Comparison of ENCODE assay signal across 2 cellular contexts in the genomic region with DNA sequence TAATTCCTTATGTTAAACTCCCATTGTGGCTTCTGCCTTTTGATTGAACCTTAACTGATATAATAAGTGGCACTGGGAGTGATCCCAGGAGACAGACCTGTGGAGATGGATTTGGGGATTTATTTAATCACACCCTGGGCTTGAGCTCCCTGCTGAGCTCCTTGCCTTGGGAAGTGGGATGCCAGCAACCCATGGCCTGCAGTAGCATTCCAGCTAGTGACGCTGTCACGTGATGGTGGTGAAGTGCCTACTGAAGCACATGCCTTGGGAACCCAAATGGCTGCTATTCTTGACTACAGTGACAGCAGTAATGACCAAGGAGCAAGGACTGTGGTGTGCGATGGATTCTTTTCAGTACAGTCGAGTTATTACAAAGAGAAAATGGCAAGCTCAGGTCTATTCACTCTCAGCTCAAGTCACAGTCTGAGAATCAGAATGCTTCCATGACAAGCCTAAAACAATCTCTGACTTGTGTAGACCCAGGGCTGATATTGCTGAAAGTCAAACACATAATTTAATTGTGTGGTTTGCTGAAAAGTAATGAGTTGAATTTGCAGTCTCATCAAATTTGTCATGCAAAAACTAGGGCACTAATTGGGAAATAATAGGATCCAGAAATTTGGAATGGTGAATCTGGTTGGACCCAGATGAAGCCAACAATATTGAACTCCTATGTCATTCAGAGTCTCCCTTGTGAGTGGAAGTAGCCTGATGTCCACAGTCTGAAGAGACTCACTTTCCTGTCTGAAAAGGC.
TF ChIP-seq lines count a peak whose summit lies in the region.

No MANE protein-coding gene starts in this region.

TF ChIP-seq in GM23338, 12 proteins besides CTCF, POLR2A, EP300 and RAD21:
- TF ChIP-seq CREB1 (CRISPR knock-in tag; IDR thresholded peaks at IDR 0.05; ENCODE audit: low read depth): no peak
- TF ChIP-seq POLR2AphosphoS5 (IDR thresholded peaks at IDR 0.05; ENCODE audit: low read depth): no peak
- TF ChIP-seq, protein P1, sequence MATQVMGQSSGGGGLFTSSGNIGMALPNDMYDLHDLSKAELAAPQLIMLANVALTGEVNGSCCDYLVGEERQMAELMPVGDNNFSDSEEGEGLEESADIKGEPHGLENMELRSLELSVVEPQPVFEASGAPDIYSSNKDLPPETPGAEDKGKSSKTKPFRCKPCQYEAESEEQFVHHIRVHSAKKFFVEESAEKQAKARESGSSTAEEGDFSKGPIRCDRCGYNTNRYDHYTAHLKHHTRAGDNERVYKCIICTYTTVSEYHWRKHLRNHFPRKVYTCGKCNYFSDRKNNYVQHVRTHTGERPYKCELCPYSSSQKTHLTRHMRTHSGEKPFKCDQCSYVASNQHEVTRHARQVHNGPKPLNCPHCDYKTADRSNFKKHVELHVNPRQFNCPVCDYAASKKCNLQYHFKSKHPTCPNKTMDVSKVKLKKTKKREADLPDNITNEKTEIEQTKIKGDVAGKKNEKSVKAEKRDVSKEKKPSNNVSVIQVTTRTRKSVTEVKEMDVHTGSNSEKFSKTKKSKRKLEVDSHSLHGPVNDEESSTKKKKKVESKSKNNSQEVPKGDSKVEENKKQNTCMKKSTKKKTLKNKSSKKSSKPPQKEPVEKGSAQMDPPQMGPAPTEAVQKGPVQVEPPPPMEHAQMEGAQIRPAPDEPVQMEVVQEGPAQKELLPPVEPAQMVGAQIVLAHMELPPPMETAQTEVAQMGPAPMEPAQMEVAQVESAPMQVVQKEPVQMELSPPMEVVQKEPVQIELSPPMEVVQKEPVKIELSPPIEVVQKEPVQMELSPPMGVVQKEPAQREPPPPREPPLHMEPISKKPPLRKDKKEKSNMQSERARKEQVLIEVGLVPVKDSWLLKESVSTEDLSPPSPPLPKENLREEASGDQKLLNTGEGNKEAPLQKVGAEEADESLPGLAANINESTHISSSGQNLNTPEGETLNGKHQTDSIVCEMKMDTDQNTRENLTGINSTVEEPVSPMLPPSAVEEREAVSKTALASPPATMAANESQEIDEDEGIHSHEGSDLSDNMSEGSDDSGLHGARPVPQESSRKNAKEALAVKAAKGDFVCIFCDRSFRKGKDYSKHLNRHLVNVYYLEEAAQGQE (IDR thresholded peaks at IDR 0.05; ENCODE audit: unreplicated experiment): no peak
- no peak for TF ChIP-seq ZNF331 (CRISPR knock-in tag; IDR thresholded peaks at IDR 0.05; ENCODE audit: low read depth)
- TF ChIP-seq ZNF462 (CRISPR knock-in tag; IDR thresholded peaks at IDR 0.05): no peak
- TF ChIP-seq ZNF114 (CRISPR knock-in tag; IDR thresholded peaks at IDR 0.05): no peak
- no peak for TF ChIP-seq EZH2 (IDR thresholded peaks at IDR 0.05; ENCODE audit: low read depth, unreplicated experiment)

TF ChIP-seq in K562, 482 proteins besides CTCF, POLR2A, EP300 and RAD21:
- TF ChIP-seq, protein P2, sequence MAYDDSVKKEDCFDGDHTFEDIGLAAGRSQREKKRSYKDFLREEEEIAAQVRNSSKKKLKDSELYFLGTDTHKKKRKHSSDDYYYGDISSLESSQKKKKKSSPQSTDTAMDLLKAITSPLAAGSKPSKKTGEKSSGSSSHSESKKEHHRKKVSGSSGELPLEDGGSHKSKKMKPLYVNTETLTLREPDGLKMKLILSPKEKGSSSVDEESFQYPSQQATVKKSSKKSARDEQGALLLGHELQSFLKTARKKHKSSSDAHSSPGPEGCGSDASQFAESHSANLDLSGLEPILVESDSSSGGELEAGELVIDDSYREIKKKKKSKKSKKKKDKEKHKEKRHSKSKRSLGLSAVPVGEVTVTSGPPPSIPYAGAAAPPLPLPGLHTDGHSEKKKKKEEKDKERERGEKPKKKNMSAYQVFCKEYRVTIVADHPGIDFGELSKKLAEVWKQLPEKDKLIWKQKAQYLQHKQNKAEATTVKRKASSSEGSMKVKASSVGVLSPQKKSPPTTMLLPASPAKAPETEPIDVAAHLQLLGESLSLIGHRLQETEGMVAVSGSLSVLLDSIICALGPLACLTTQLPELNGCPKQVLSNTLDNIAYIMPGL (CRISPR knock-in tag; IDR thresholded peaks at IDR 0.05): no peak
- TF ChIP-seq ZNF780A (CRISPR knock-in tag; IDR thresholded peaks at IDR 0.05): no peak
- no peak for TF ChIP-seq TOE1 (IDR thresholded peaks at IDR 0.05; ENCODE audit: borderline replicate concordance)
- no peak for TF ChIP-seq TOE1 (CRISPR knock-in tag; IDR thresholded peaks at IDR 0.05; ENCODE audit: borderline replicate concordance, low read depth)
- peak; percentile 56; the same call in 1 of the 2 replicates for TF ChIP-seq MAFG (tag; conservative IDR thresholded peaks at IDR 0.05)
- TF ChIP-seq ZFPM2 (CRISPR knock-in tag; IDR thresholded peaks at IDR 0.05): no peak
- TF ChIP-seq MAFK (IDR thresholded peaks at IDR 0.05; ENCODE audit: low read length): 0 out of 2 replicates have a peak, but pooled peaks have one; percentile 24
- no peak for TF ChIP-seq NFATC3 (IDR thresholded peaks at IDR 0.05)
- TF ChIP-seq ZNF316 (IDR thresholded peaks at IDR 0.05): peak; percentile 85
- TF ChIP-seq BMI1 (IDR thresholded peaks at IDR 0.05; ENCODE audit: low read length): no peak
- no peak for TF ChIP-seq PTTG1 (tag; IDR thresholded peaks at IDR 0.05; ENCODE audit: low read depth)
- peak; percentile 67 for TF ChIP-seq C11orf30 (IDR thresholded peaks at IDR 0.05; ENCODE audit: low read depth)
- TF ChIP-seq SIRT6 (IDR thresholded peaks at IDR 0.05; ENCODE audit: low read depth, low read length): no peak
- TF ChIP-seq, protein P3, sequence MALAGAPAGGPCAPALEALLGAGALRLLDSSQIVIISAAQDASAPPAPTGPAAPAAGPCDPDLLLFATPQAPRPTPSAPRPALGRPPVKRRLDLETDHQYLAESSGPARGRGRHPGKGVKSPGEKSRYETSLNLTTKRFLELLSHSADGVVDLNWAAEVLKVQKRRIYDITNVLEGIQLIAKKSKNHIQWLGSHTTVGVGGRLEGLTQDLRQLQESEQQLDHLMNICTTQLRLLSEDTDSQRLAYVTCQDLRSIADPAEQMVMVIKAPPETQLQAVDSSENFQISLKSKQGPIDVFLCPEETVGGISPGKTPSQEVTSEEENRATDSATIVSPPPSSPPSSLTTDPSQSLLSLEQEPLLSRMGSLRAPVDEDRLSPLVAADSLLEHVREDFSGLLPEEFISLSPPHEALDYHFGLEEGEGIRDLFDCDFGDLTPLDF (CRISPR knock-in tag; IDR thresholded peaks at IDR 0.05): no peak
- TF ChIP-seq NCOR1 (IDR thresholded peaks at IDR 0.05): no peak
- no peak for TF ChIP-seq ILF3 (IDR thresholded peaks at IDR 0.05; ENCODE audit: borderline replicate concordance)
- peak; percentile 51 for TF ChIP-seq USF2 (CRISPR knock-in tag; IDR thresholded peaks at IDR 0.05)
- TF ChIP-seq MCM2 (IDR thresholded peaks at IDR 0.05; ENCODE audit: low read depth): no peak
- TF ChIP-seq, protein P4, sequence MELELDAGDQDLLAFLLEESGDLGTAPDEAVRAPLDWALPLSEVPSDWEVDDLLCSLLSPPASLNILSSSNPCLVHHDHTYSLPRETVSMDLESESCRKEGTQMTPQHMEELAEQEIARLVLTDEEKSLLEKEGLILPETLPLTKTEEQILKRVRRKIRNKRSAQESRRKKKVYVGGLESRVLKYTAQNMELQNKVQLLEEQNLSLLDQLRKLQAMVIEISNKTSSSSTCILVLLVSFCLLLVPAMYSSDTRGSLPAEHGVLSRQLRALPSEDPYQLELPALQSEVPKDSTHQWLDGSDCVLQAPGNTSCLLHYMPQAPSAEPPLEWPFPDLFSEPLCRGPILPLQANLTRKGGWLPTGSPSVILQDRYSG (tag; conservative IDR thresholded peaks at IDR 0.05; ENCODE audit: low read depth): no peak
- TF ChIP-seq RBM17 (IDR thresholded peaks at IDR 0.05; ENCODE audit: borderline replicate concordance, low read depth, low read length): no peak
- TF ChIP-seq MEIS2 (IDR thresholded peaks at IDR 0.05; ENCODE audit: partially characterized antibody): no peak
- no peak for TF ChIP-seq TAF1 (IDR thresholded peaks at IDR 0.05; ENCODE audit: control insufficient read depth, extremely low read depth, insufficient read depth, low read length, severe bottlenecking)
- TF ChIP-seq MCM5 (IDR thresholded peaks at IDR 0.05; ENCODE audit: low read depth): no peak
- TF ChIP-seq ETV5 (CRISPR knock-in tag; IDR thresholded peaks at IDR 0.05; ENCODE audit: low read depth): no peak
- TF ChIP-seq, protein P5, sequence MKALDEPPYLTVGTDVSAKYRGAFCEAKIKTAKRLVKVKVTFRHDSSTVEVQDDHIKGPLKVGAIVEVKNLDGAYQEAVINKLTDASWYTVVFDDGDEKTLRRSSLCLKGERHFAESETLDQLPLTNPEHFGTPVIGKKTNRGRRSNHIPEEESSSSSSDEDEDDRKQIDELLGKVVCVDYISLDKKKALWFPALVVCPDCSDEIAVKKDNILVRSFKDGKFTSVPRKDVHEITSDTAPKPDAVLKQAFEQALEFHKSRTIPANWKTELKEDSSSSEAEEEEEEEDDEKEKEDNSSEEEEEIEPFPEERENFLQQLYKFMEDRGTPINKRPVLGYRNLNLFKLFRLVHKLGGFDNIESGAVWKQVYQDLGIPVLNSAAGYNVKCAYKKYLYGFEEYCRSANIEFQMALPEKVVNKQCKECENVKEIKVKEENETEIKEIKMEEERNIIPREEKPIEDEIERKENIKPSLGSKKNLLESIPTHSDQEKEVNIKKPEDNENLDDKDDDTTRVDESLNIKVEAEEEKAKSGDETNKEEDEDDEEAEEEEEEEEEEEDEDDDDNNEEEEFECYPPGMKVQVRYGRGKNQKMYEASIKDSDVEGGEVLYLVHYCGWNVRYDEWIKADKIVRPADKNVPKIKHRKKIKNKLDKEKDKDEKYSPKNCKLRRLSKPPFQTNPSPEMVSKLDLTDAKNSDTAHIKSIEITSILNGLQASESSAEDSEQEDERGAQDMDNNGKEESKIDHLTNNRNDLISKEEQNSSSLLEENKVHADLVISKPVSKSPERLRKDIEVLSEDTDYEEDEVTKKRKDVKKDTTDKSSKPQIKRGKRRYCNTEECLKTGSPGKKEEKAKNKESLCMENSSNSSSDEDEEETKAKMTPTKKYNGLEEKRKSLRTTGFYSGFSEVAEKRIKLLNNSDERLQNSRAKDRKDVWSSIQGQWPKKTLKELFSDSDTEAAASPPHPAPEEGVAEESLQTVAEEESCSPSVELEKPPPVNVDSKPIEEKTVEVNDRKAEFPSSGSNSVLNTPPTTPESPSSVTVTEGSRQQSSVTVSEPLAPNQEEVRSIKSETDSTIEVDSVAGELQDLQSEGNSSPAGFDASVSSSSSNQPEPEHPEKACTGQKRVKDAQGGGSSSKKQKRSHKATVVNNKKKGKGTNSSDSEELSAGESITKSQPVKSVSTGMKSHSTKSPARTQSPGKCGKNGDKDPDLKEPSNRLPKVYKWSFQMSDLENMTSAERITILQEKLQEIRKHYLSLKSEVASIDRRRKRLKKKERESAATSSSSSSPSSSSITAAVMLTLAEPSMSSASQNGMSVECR (CRISPR knock-in tag; IDR thresholded peaks at IDR 0.05): no peak
- TF ChIP-seq ELF1 (tag; IDR thresholded peaks at IDR 0.05): no peak
- TF ChIP-seq KLF13 (tag; IDR thresholded peaks at IDR 0.05; ENCODE audit: borderline replicate concordance, low read depth): no peak
- TF ChIP-seq, protein P6, sequence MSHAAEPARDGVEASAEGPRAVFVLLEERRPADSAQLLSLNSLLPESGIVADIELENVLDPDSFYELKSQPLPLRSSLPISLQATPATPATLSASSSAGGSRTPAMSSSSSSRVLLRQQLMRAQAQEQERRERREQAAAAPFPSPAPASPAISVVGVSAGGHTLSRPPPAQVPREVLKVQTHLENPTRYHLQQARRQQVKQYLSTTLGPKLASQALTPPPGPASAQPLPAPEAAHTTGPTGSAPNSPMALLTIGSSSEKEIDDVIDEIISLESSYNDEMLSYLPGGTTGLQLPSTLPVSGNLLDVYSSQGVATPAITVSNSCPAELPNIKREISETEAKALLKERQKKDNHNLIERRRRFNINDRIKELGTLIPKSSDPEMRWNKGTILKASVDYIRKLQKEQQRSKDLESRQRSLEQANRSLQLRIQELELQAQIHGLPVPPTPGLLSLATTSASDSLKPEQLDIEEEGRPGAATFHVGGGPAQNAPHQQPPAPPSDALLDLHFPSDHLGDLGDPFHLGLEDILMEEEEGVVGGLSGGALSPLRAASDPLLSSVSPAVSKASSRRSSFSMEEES (CRISPR knock-in tag; IDR thresholded peaks at IDR 0.05): peak; percentile 61
- TF ChIP-seq MAFF (IDR thresholded peaks at IDR 0.05; ENCODE audit: low read length): peak; percentile 66
- TF ChIP-seq CHD1 (IDR thresholded peaks at IDR 0.05; ENCODE audit: low read length): no peak
- no peak for TF ChIP-seq ZNF644 (tag; IDR thresholded peaks at IDR 0.05; ENCODE audit: low read depth)
- TF ChIP-seq MAZ (CRISPR knock-in tag; conservative IDR thresholded peaks at IDR 0.05 in 1 of 2, IDR thresholded peaks at IDR 0.05 in 1 of 2): no peak
- no peak for TF ChIP-seq HDAC2 (IDR thresholded peaks at IDR 0.05)
- TF ChIP-seq RAD51 (IDR thresholded peaks at IDR 0.05; ENCODE audit: borderline replicate concordance, low read depth): peak; percentile 36; the same call in 1 of the 2 replicates
- no peak for TF ChIP-seq FOS (IDR thresholded peaks at IDR 0.05; ENCODE audit: extremely low read depth, insufficient read length)
- TF ChIP-seq, protein P7, sequence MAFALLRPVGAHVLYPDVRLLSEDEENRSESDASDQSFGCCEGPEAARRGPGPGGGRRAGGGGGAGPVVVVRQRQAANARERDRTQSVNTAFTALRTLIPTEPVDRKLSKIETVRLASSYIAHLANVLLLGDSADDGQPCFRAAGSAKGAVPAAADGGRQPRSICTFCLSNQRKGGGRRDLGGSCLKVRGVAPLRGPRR (CRISPR knock-in tag; IDR thresholded peaks at IDR 0.05): no peak
